ENCODE assay signal across 17 cellular contexts in genomic region chr4:142367326-142368188, GRCh38.
DNase-seq lines count a peak whose midpoint lies in the region; ATAC-seq, FAIRE-seq and TF ChIP-seq lines count a peak whose summit lies in the region.
"Had no signal": no experiment of that assay in that cellular context is flagged by ENCODE, and none has a peak within 500 bp of the region (broad histone marks: within the 10 kb centered on the region; RNA-seq: fewer than 3 reads in every experiment).

No MANE protein-coding gene starts in this region.

- ATAC-seq in HG03039 (IDR thresholded peaks at IDR 0.05; ENCODE audit: unreplicated experiment), result no peak
- ATAC-seq: natural killer cell treated with Interleukin-12 subunit alpha and Interleukin-12 subunit beta and Interleukin-15 and Interleukin-18, amount 100 ng/mL, for 72 hours had no signal

- DNase-seq in NOMO-1 treated with DMSO at 0.1 percent for 48 hours (lab: John Stamatoyannopoulos, UW; ENCODE audit: unreplicated experiment) (peak; percentile 6), NOMO-1 treated with dmso at 0.1 percent for 144 hours (lab: John Stamatoyannopoulos, UW; ENCODE audit: unreplicated experiment) (no peak), Kasumi-1 (lab: John Stamatoyannopoulos, UW) (peak; percentile 9 to 18), foreskin melanocyte (peak; percentile 37), GM12891 (ENCODE audit: insufficient read length, low spot score) (no peak)
- DNase-seq in activated T-helper 1 cell treated with anti-CD3 and anti-CD28 coated beads, Interleukin-12 subunit alpha, Interleukin-12 subunit beta, Interleukin-2, Interleukin-4 antibody, amounts not matched to agents 30 ng/mL and 10 ng/mL and 1 ng/mL, durations not matched to agents 14 hours and 24 hours and 36 hours (ENCODE audit: low spot score), result no peak
- DNase-seq in stimulated activated CD8-positive, alpha-beta memory T cell treated with anti-CD3 and anti-CD28 coated beads, Interleukin-4, amount 100 ng/mL, for 48 hours, result no peak
- DNase-seq: activated B cell treated with CpG ODN at 0.5 μM for 24 hours, immature natural killer cell, NCI-H2081 treated with DMSO at 0.1 percent for 48 hours, NCI-H526, RPMI8226, spleen had no signal

- no peak overlapping the region for H3K4me3 Mint-ChIP-seq in activated T-helper 1 cell treated with anti-CD3 and anti-CD28 coated beads, Interleukin-12 subunit alpha, Interleukin-12 subunit beta, Interleukin-2, Interleukin-4 antibody, amounts not matched to agents 30 ng/mL and 10 ng/mL and 1 ng/mL, durations not matched to agents 14 hours and 24 hours and 36 hours
- H3K4me3 Mint-ChIP-seq: activated B cell treated with CpG ODN at 0.5 μM for 24 hours; immature natural killer cell; natural killer cell treated with Interleukin-12 subunit alpha and Interleukin-12 subunit beta and Interleukin-15 and Interleukin-18, amount 100 ng/mL, for 72 hours; type B pancreatic cell had no signal

- no peak for TF ChIP-seq POLR2A in GM12891 (IDR thresholded peaks at IDR 0.05; ENCODE audit: low read depth, low read length)

- peaks cover 12% of the 10 kb centered on the region for H3K9me3 Mint-ChIP-seq in activated T-helper 1 cell treated with anti-CD3 and anti-CD28 coated beads, Interleukin-12 subunit alpha, Interleukin-12 subunit beta, Interleukin-2, Interleukin-4 antibody, amounts not matched to agents 30 ng/mL and 10 ng/mL and 1 ng/mL, durations not matched to agents 14 hours and 24 hours and 36 hours

- FAIRE-seq in GM12891 (lab: Jason Lieb, UNC), result no peak
- FAIRE-seq: GM18507 had no signal

- peaks cover 16% of the 10 kb centered on the region for H3K36me3 Mint-ChIP-seq in activated T-helper 1 cell treated with anti-CD3 and anti-CD28 coated beads, Interleukin-12 subunit alpha, Interleukin-12 subunit beta, Interleukin-2, Interleukin-4 antibody, amounts not matched to agents 30 ng/mL and 10 ng/mL and 1 ng/mL, durations not matched to agents 14 hours and 24 hours and 36 hours (ENCODE audit: low read depth)

- intact Hi-C loops in activated T-helper 1 cell treated with anti-CD3 and anti-CD28 coated beads, Interleukin-12 subunit alpha, Interleukin-12 subunit beta, Interleukin-2, Interleukin-4 antibody, amounts not matched to agents 30 ng/mL and 10 ng/mL and 1 ng/mL, durations not matched to agents 14 hours and 24 hours and 36 hours (cut with micrococcal nuclease), result loop anchor here (1.0 kb wide), 1 partner anchor 9 kb away; no protein-coding TSS in a partner anchor

- no peaks in the 10 kb centered on the region for H3K27me3 Mint-ChIP-seq in activated T-helper 1 cell treated with anti-CD3 and anti-CD28 coated beads, Interleukin-12 subunit alpha, Interleukin-12 subunit beta, Interleukin-2, Interleukin-4 antibody, amounts not matched to agents 30 ng/mL and 10 ng/mL and 1 ng/mL, durations not matched to agents 14 hours and 24 hours and 36 hours (ENCODE audit: insufficient read depth)
- H3K27me3 Mint-ChIP-seq: activated B cell treated with CpG ODN at 0.5 μM for 24 hours, type B pancreatic cell had no signal

- peaks cover 64% of the 10 kb centered on the region for H3K4me1 Mint-ChIP-seq in activated T-helper 1 cell treated with anti-CD3 and anti-CD28 coated beads, Interleukin-12 subunit alpha, Interleukin-12 subunit beta, Interleukin-2, Interleukin-4 antibody, amounts not matched to agents 30 ng/mL and 10 ng/mL and 1 ng/mL, durations not matched to agents 14 hours and 24 hours and 36 hours (ENCODE audit: low read depth)
- H3K4me1 Mint-ChIP-seq: activated B cell treated with CpG ODN at 0.5 μM for 24 hours, immature natural killer cell had no signal

- peak overlapping the region; percentile 30 for H3K27ac Mint-ChIP-seq in activated T-helper 1 cell treated with anti-CD3 and anti-CD28 coated beads, Interleukin-12 subunit alpha, Interleukin-12 subunit beta, Interleukin-2, Interleukin-4 antibody, amounts not matched to agents 30 ng/mL and 10 ng/mL and 1 ng/mL, durations not matched to agents 14 hours and 24 hours and 36 hours
- H3K27ac Mint-ChIP-seq: activated B cell treated with CpG ODN at 0.5 μM for 24 hours, immature natural killer cell, type B pancreatic cell had no signal

TF ChIP-seq in GM12891, 5 proteins besides CTCF, POLR2A, EP300 and RAD21:
- no peak for TF ChIP-seq PAX5 (IDR thresholded peaks at IDR 0.05; ENCODE audit: insufficient read depth, low read length, severe bottlenecking)
- no peak for TF ChIP-seq SPI1 (IDR thresholded peaks at IDR 0.05; ENCODE audit: low read depth, low read length)
- TF ChIP-seq POLR2AphosphoS5 (IDR thresholded peaks at IDR 0.05; ENCODE audit: low read depth, low read length), result no peak
- no peak for TF ChIP-seq TAF1 (IDR thresholded peaks at IDR 0.05; ENCODE audit: low read depth, low read length)
- no peak for TF ChIP-seq POU2F2 (IDR thresholded peaks at IDR 0.05; ENCODE audit: low read depth, low read length)

Comparison
In these comparisons a context has a peak if more than half of its experiments do, and no peak if none do; other contexts are left out.
1. DNase-seq: peak in NOMO-1 treated with DMSO at 0.1 percent for 48 hours (single experiment), Kasumi-1 (2 of 2) and foreskin melanocyte (single experiment); none in NOMO-1 treated with dmso at 0.1 percent for 144 hours (single experiment), activated T-helper 1 cell treated with anti-CD3 and anti-CD28 coated beads, Interleukin-12 subunit alpha, Interleukin-12 subunit beta, Interleukin-2, Interleukin-4 antibody, amounts not matched to agents 30 ng/mL and 10 ng/mL and 1 ng/mL, durations not matched to agents 14 hours and 24 hours and 36 hours (single experiment), stimulated activated CD8-positive, alpha-beta memory T cell treated with anti-CD3 and anti-CD28 coated beads, Interleukin-4, amount 100 ng/mL, for 48 hours (single experiment) and GM12891 (single experiment).